1 cellular context compared by ENCODE assay signal in genomic region chr1:200029624-200030074, GRCh38.
TF ChIP-seq lines count a peak whose summit lies in the region.

No MANE protein-coding gene starts in this region.

TF ChIP-seq in H1, 55 proteins besides CTCF, POLR2A, EP300 and RAD21 (continued from another document):
- TF ChIP-seq CBX5 (IDR thresholded peaks at IDR 0.05; ENCODE audit: low read depth, low read length) (no peak), HDAC2 (IDR thresholded peaks at IDR 0.05; ENCODE audit: borderline replicate concordance in 1 of 2, low read depth in 2 of 2, low read length in 2 of 2) (0 out of 4 replicates have a peak, but pooled peaks of 1 of the 2 experiments have one; percentile 5), TCF12 (IDR thresholded peaks at IDR 0.05; ENCODE audit: low read depth, low read length) (peak; percentile 39; the same call in 1 of the 2 replicates), CTBP2 (IDR thresholded peaks at IDR 0.05; ENCODE audit: borderline replicate concordance, insufficient read depth, insufficient read length, low read length) (peak; percentile 15), EGR1 (IDR thresholded peaks at IDR 0.05; ENCODE audit: borderline replicate concordance, low read depth, low read length) (no peak), SIN3A (conservative IDR thresholded peaks at IDR 0.05 in 1 of 2, IDR thresholded peaks at IDR 0.05 in 1 of 2; ENCODE audit: low read depth in 1 of 2, low read length in 2 of 2) (0 out of 4 replicates have a peak, but pooled peaks of 1 of the 2 experiments have one; percentile 7)
